ENCODE assay signal across 8 cellular contexts in the genomic region with DNA sequence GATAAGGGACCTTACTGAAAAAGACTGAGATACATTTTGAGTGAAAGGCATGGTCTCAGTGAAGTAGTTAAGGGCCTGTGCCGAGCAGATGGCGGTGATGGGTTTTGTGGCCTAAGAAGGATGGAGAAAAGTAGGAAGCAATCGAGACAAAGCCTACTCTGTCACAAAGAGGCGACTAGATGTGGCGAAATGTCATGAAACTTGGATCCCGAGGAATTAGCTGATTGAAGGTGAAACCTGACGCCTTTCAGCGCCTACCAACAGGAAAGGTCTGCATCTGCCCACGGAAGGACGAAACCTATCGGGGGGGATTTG. TPM values are rescaled to one million over a fixed set of nuclear protein-coding genes. Genes with fewer than 3 reads are reported as not detected.
DNase-seq lines count a peak whose midpoint lies in the region; ATAC-seq, FAIRE-seq and TF ChIP-seq lines count a peak whose summit lies in the region.

No MANE protein-coding gene starts in this region.

- no peak for FAIRE-seq in endothelial cell of umbilical vein (lab: Jason Lieb, UNC)

- CTCF ChIA-PET in endothelial cell of umbilical vein (lab: Charles Lee): interaction anchor here (1.0 to 3.1 kb wide), 9 partner anchors 10 to 266 kb away, joined by 3 to 12 read pairs (median 5); no protein-coding TSS in a partner anchor

- H4K20me1 ChIP-seq in endothelial cell of umbilical vein (replicated peaks; ENCODE audit: control insufficient read depth, extremely low read depth, insufficient read depth, low read length) (no peaks in the 10 kb centered on the region), neural progenitor cell (ENCODE audit: low read depth) (peaks cover 20% of the 10 kb centered on the region)

- H3K27ac Mint-ChIP-seq in neural progenitor cell: peak overlapping the region; percentile 61

- H3K79me2 ChIP-seq in endothelial cell of umbilical vein (ENCODE audit: control insufficient read depth, insufficient read depth, low read length) (peaks cover 40% of the 10 kb centered on the region), neural progenitor cell (ENCODE audit: low read depth) (peaks cover 42% of the 10 kb centered on the region)

- H3K4me2 ChIP-seq in endothelial cell of umbilical vein (ENCODE audit: insufficient read depth, low read length) (peak overlapping the region; percentile 90), neural progenitor cell (peak overlapping the region; percentile 84)

- H3K27me3 Mint-ChIP-seq in neural progenitor cell (ENCODE audit: insufficient read depth, low read depth): peaks cover 2% of the 10 kb centered on the region

- H2AFZ ChIP-seq in endothelial cell of umbilical vein (ENCODE audit: low read depth, low read length) (peak overlapping the region; percentile 88), neural progenitor cell (replicated peaks) (peak overlapping the region; percentile 80)

- peaks cover 25% of the 10 kb centered on the region for H3K4me1 Mint-ChIP-seq in neural progenitor cell

- H3K4me3 Mint-ChIP-seq in neural progenitor cell: peak overlapping the region; percentile 99

- TF ChIP-seq POLR2A in endothelial cell of umbilical vein (IDR thresholded peaks at IDR 0.05; ENCODE audit: low read depth, low read length): no peak

- peak overlapping the region; percentile 78 for H3K4me3 ChIP-seq in NT2/D1 (ENCODE audit: insufficient read length, low read depth)
- peak overlapping the region; percentile 69 to 90 (median 71) for H3K4me3 ChIP-seq in endothelial cell of umbilical vein (replicated peaks in 1 of 3; ENCODE audit: insufficient read depth in 1 of 3, low read depth in 1 of 3, low read length in 3 of 3)
- peak overlapping the region; percentile 72 for H3K4me3 ChIP-seq in neural progenitor cell

- no peaks in the 10 kb centered on the region for H3K9me1 ChIP-seq in endothelial cell of umbilical vein (replicated peaks; ENCODE audit: control insufficient read depth, extremely low read depth, insufficient read depth, low read length)

- peaks cover 37% of the 10 kb centered on the region for H3F3A ChIP-seq in neural progenitor cell (ENCODE audit: low read depth)

- no peaks in the 10 kb centered on the region for H3K9me3 ChIP-seq in NT2/D1 (ENCODE audit: insufficient read depth, low read length)
- no peaks in the 10 kb centered on the region for H3K9me3 ChIP-seq in endothelial cell of umbilical vein (replicated peaks; ENCODE audit: control insufficient read depth, insufficient read depth, low read length)
- no peaks in the 10 kb centered on the region for H3K9me3 ChIP-seq in neural progenitor cell (ENCODE audit: low read depth)

- POLR2A ChIA-PET in endothelial cell of umbilical vein (lab: Charles Lee): interaction anchor here (0.6 to 1.2 kb wide), 4 partner anchors 9 to 713 kb away, joined by 3 to 5 read pairs (median 4); no protein-coding TSS in a partner anchor

- dilution Hi-C loops in endothelial cell of umbilical vein (cut with MboI; ENCODE audit: extremely low pct_ligation_motif_present, low sequenced_read_pairs): no loop called here

- BruUV-seq in endothelial cell of umbilical vein (replicated peaks; lab: Mats Ljungman, UMichigan): TSS peak; percentile 96

- TF ChIP-seq CTCF in endothelial cell of umbilical vein (IDR thresholded peaks at IDR 0.05; ENCODE audit: extremely low read depth in 1 of 2, insufficient read depth in 1 of 2, low read depth in 1 of 2, low read length in 2 of 2): no peak
- TF ChIP-seq CTCF in neural progenitor cell (IDR thresholded peaks at IDR 0.05): no peak

- H3K4me1 ChIP-seq in NT2/D1 (ENCODE audit: insufficient read depth, insufficient read length) (peaks cover 5% of the 10 kb centered on the region), endothelial cell of umbilical vein (ENCODE audit: control insufficient read depth, extremely low read depth, insufficient read depth, low read length) (peaks cover 20% of the 10 kb centered on the region), neural progenitor cell (peaks cover 29% of the 10 kb centered on the region)

- DNase-seq in SIG-M5 treated with dmso at 0.1 percent for 504 hours (lab: John Stamatoyannopoulos, UW; ENCODE audit: unreplicated experiment) (peak; percentile 49), SIG-M5 (lab: John Stamatoyannopoulos, UW) (no peak), NT2/D1 (ENCODE audit: low read depth, low spot score) (peak; percentile 15), endothelial cell of umbilical vein (ENCODE audit: low read depth, low spot score) (no peak), neural progenitor cell (ENCODE audit: low spot score) (peak; percentile 79), GM19240 (ENCODE audit: insufficient read length, low spot score) (no peak), dedifferentiated amniotic fluid mesenchymal stem cell (ENCODE audit: extremely low spot score) (no peak)

- peaks cover 4% of the 10 kb centered on the region for H3K36me3 ChIP-seq in NT2/D1 (ENCODE audit: insufficient read depth, insufficient read length, low read length)
- no peaks in the 10 kb centered on the region for H3K36me3 ChIP-seq in endothelial cell of umbilical vein (ENCODE audit: control insufficient read depth in 2 of 2, extremely low read depth in 1 of 2, insufficient read depth in 2 of 2, low read length in 2 of 2)
- no peaks in the 10 kb centered on the region for H3K36me3 ChIP-seq in neural progenitor cell

- intact Hi-C loops in endothelial cell of umbilical vein (cut with micrococcal nuclease): no loop called here

- H3K27me3 ChIP-seq in NT2/D1 (ENCODE audit: insufficient read depth, insufficient read length): no peaks in the 10 kb centered on the region
- H3K27me3 ChIP-seq in endothelial cell of umbilical vein (ENCODE audit: control insufficient read depth in 2 of 2, insufficient read depth in 2 of 2, low read length in 2 of 2): no peaks in the 10 kb centered on the region
- H3K27me3 ChIP-seq in neural progenitor cell: no peaks in the 10 kb centered on the region

- ATAC-seq in GM21737 (IDR thresholded peaks at IDR 0.05; ENCODE audit: unreplicated experiment): no peak

- H3K9ac ChIP-seq in NT2/D1 (ENCODE audit: insufficient read length, low read depth) (peak overlapping the region; percentile 91), endothelial cell of umbilical vein (replicated peaks; ENCODE audit: extremely low read depth, insufficient read depth, low read length) (peak overlapping the region; percentile 83), neural progenitor cell (no peak overlapping the region)

- no peaks in the 10 kb centered on the region for H3K36me3 Mint-ChIP-seq in neural progenitor cell

- H3K27ac ChIP-seq in endothelial cell of umbilical vein (ENCODE audit: insufficient read depth, low read depth, low read length) (peak overlapping the region; percentile 49), neural progenitor cell (no peak overlapping the region)

- no peaks in the 10 kb centered on the region for H3K9me3 Mint-ChIP-seq in neural progenitor cell

TF ChIP-seq in endothelial cell of umbilical vein, 7 proteins besides CTCF, POLR2A, EP300 and RAD21:
- TF ChIP-seq FOS (IDR thresholded peaks at IDR 0.05; ENCODE audit: borderline replicate concordance, insufficient read depth, low read length) (no peak), EZH2 (IDR thresholded peaks at IDR 0.05; ENCODE audit: borderline replicate concordance, low read depth, low read length, severe bottlenecking) (no peak), POLR2AphosphoS5 (IDR thresholded peaks at IDR 0.05; ENCODE audit: insufficient read depth, low read depth, low read length) (no peak), MYC (IDR thresholded peaks at IDR 0.05; ENCODE audit: low read depth, low read length) (no peak), JUN (IDR thresholded peaks at IDR 0.05; ENCODE audit: borderline replicate concordance, insufficient read depth, insufficient read length, low read depth) (no peak), GATA2 (IDR thresholded peaks at IDR 0.05; ENCODE audit: insufficient read depth, insufficient read length, low read depth, low read length) (no peak)
- TF ChIP-seq, protein P1, sequence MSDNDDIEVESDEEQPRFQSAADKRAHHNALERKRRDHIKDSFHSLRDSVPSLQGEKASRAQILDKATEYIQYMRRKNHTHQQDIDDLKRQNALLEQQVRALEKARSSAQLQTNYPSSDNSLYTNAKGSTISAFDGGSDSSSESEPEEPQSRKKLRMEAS (IDR thresholded peaks at IDR 0.05; ENCODE audit: insufficient read depth, insufficient read length): no peak

RNA-seq across cellular contexts. Expression of a gene that starts 0.5 kb away (rescaled TPM):
- 22.7 and 22.9 TPM in 2 replicates for total RNA-seq in endothelial cell of umbilical vein
- polyA plus RNA-seq in endothelial cell of umbilical vein: 10.3 and 14.5 TPM in 2 replicates
- 14.3 and 15.0 TPM in 2 replicates for polyA plus RNA-seq in endothelial cell of umbilical vein (2011; cell fraction: cytosol; rRNA removed)
- 44.5 and 52.8 TPM in 2 replicates for polyA plus RNA-seq in endothelial cell of umbilical vein (2011; cell fraction: nucleus; rRNA removed)
- polyA plus RNA-seq in endothelial cell of umbilical vein (2012): 11.2 and 14.2 TPM in 2 replicates
- 29.6 and 30.8 TPM in 2 replicates for polyA minus RNA-seq in endothelial cell of umbilical vein
- polyA minus RNA-seq in endothelial cell of umbilical vein (2011; cell fraction: cytosol; rRNA and poly(A)+ RNA removed): 39.8 TPM
- 41.6 and 66.1 TPM in 2 replicates for polyA minus RNA-seq in endothelial cell of umbilical vein (2011; cell fraction: nucleus; rRNA and poly(A)+ RNA removed)
- total RNA-seq in neural progenitor cell (ENCODE audit: low replicate concordance): 40.3 and 58.7 TPM in 2 replicates

RNA-seq across cellular contexts. Expression of a gene that starts 42.8 kb away (rescaled TPM):
- total RNA-seq in endothelial cell of umbilical vein: 42.8 and 45.9 TPM in 2 replicates
- polyA plus RNA-seq in endothelial cell of umbilical vein: 17.5 and 19.8 TPM in 2 replicates
- 26.5 and 28.1 TPM in 2 replicates for polyA plus RNA-seq in endothelial cell of umbilical vein (2011; cell fraction: cytosol; rRNA removed)
- 24.9 and 25.6 TPM in 2 replicates for polyA plus RNA-seq in endothelial cell of umbilical vein (2011; cell fraction: nucleus; rRNA removed)
- polyA plus RNA-seq in endothelial cell of umbilical vein (2012): 14.5 and 21.5 TPM in 2 replicates
- polyA minus RNA-seq in endothelial cell of umbilical vein: 73.1 and 83.8 TPM in 2 replicates
- 67.2 TPM for polyA minus RNA-seq in endothelial cell of umbilical vein (2011; cell fraction: cytosol; rRNA and poly(A)+ RNA removed)
- 19.4 and 28.9 TPM in 2 replicates for polyA minus RNA-seq in endothelial cell of umbilical vein (2011; cell fraction: nucleus; rRNA and poly(A)+ RNA removed)
- 40.5 and 48.6 TPM in 2 replicates for total RNA-seq in neural progenitor cell (ENCODE audit: low replicate concordance)

Comparison
In these comparisons a context has a peak if more than half of its experiments do, and no peak if none do; other contexts are left out.
1. DNase-seq: peak in SIG-M5 treated with dmso at 0.1 percent for 504 hours (single experiment), NT2/D1 (single experiment) and neural progenitor cell (single experiment); none in SIG-M5 (single experiment), endothelial cell of umbilical vein (single experiment), GM19240 (single experiment) and dedifferentiated amniotic fluid mesenchymal stem cell (single experiment).
2. Peak in every context shown above with its lines, with median percentiles within 50 percentile points of each other: H3K4me3 ChIP-seq.